In the genomic region with DNA sequence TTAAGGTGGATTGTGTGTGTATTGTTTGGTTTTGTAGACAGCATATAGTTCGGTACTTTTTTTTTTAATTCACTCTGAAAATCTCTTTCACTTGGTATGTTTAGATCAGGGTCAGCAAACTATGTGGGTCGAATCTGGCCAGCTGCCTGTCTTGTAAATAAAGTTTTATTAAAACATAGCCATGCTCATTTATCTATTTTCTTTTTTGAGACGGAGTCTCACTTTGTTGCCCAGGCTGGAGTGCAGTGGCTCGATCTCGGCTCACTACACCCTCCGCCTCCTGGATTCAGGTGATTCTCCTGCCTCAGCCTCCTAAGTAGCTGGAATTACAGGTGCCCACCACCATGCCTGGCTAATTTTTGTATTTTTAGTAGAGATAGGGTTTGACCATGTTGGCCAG, we compare ENCODE assay signal across 2 cellular contexts.
TF ChIP-seq lines count a peak whose summit lies in the region.
"Not testable (repeated sequence)": the region's sequence is repeated elsewhere in the genome, so short reads cannot be mapped to it uniquely, and the experiment has no call there.

No MANE protein-coding gene starts in this region.

TF ChIP-seq in K562, 482 proteins besides CTCF, POLR2A, EP300 and RAD21:
- TF ChIP-seq, protein P1, sequence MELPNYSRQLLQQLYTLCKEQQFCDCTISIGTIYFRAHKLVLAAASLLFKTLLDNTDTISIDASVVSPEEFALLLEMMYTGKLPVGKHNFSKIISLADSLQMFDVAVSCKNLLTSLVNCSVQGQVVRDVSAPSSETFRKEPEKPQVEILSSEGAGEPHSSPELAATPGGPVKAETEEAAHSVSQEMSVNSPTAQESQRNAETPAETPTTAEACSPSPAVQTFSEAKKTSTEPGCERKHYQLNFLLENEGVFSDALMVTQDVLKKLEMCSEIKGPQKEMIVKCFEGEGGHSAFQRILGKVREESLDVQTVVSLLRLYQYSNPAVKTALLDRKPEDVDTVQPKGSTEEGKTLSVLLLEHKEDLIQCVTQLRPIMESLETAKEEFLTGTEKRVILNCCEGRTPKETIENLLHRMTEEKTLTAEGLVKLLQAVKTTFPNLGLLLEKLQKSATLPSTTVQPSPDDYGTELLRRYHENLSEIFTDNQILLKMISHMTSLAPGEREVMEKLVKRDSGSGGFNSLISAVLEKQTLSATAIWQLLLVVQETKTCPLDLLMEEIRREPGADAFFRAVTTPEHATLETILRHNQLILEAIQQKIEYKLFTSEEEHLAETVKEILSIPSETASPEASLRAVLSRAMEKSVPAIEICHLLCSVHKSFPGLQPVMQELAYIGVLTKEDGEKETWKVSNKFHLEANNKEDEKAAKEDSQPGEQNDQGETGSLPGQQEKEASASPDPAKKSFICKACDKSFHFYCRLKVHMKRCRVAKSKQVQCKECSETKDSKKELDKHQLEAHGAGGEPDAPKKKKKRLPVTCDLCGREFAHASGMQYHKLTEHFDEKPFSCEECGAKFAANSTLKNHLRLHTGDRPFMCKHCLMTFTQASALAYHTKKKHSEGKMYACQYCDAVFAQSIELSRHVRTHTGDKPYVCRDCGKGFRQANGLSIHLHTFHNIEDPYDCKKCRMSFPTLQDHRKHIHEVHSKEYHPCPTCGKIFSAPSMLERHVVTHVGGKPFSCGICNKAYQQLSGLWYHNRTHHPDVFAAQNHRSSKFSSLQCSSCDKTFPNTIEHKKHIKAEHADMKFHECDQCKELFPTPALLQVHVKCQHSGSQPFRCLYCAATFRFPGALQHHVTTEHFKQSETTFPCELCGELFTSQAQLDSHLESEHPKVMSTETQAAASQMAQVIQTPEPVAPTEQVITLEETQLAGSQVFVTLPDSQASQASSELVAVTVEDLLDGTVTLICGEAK (IDR thresholded peaks at IDR 0.05): peak; percentile 88
- TF ChIP-seq, protein P1 (CRISPR knock-in tag; IDR thresholded peaks at IDR 0.05): not testable (repeated sequence)

TF ChIP-seq in HepG2, 621 proteins besides CTCF, POLR2A, EP300 and RAD21:
- TF ChIP-seq, protein P1 (IDR thresholded peaks at IDR 0.05): not testable (repeated sequence)
- TF ChIP-seq, protein P1 (CRISPR knock-in tag; IDR thresholded peaks at IDR 0.05): peak; percentile 74; the same call in 1 of the 2 replicates
